ENCODE assay signal across 14 cellular contexts in genomic region chr7:70679666-70680065, GRCh38.
DNase-seq lines count a peak whose midpoint lies in the region; ATAC-seq and TF ChIP-seq lines count a peak whose summit lies in the region.
"Had no signal": no experiment of that assay in that cellular context is flagged by ENCODE, and none has a peak within 500 bp of the region (broad histone marks: within the 10 kb centered on the region; RNA-seq: fewer than 3 reads in every experiment).

No MANE protein-coding gene starts in this region.

- peaks cover 15% of the 10 kb centered on the region for H3K27me3 Mint-ChIP-seq in activated CD4-positive, alpha-beta T cell treated with anti-CD3 and anti-CD28 coated beads for 36 hours
- H3K27me3 Mint-ChIP-seq in activated CD4-positive, alpha-beta memory T cell treated with anti-CD3 and anti-CD28 coated beads, Interleukin-2, amount 10 ng/mL, durations not matched to agents 7 days and 5 days = no peaks in the 10 kb centered on the region

- H3K4me2 ChIP-seq in osteoblast (ENCODE audit: insufficient read depth, low read length) = peak overlapping the region; percentile 60

- no peaks in the 10 kb centered on the region for H4K20me1 ChIP-seq in osteoblast (ENCODE audit: insufficient read depth, low read length)

- DNase-seq in activated CD4-positive, alpha-beta T cell treated with anti-CD3 and anti-CD28 coated beads for 36 hours = peak; percentile 59
- no peak for DNase-seq in activated CD4-positive, alpha-beta T cell treated with anti-CD3 and anti-CD28 coated beads for 4 hours
- no peak for DNase-seq in activated CD4-positive, alpha-beta memory T cell treated with anti-CD3 and anti-CD28 coated beads, Interleukin-2, amount 10 ng/mL, durations not matched to agents 7 days and 5 days
- DNase-seq in osteoblast (ENCODE audit: insufficient read length, low spot score, missing footprints) (peak; percentile 80), DMS 273 (lab: John Stamatoyannopoulos, UW; ENCODE audit: unreplicated experiment) (no peak), middle frontal gyrus (ENCODE audit: extremely low spot score, low spot score) (no peak), GM19240 (ENCODE audit: insufficient read length, low spot score) (no peak)
- DNase-seq: GOT3, mesendoderm, NCI-H2171, occipital lobe had no signal

- H3K4me3 ChIP-seq in osteoblast (ENCODE audit: insufficient read depth, low read length) = peak overlapping the region; percentile 23
- H3K4me3 ChIP-seq: thoracic aorta had no signal

- peaks cover 40% of the 10 kb centered on the region for H3K4me1 Mint-ChIP-seq in activated CD4-positive, alpha-beta T cell treated with anti-CD3 and anti-CD28 coated beads for 36 hours
- peaks cover 42% of the 10 kb centered on the region for H3K4me1 Mint-ChIP-seq in activated CD4-positive, alpha-beta memory T cell treated with anti-CD3 and anti-CD28 coated beads, Interleukin-2, amount 10 ng/mL, durations not matched to agents 7 days and 5 days

- H3K9me3 Mint-ChIP-seq in activated CD4-positive, alpha-beta T cell treated with anti-CD3 and anti-CD28 coated beads for 36 hours (ENCODE audit: low read depth) = no peaks in the 10 kb centered on the region
- H3K9me3 Mint-ChIP-seq in activated CD4-positive, alpha-beta memory T cell treated with anti-CD3 and anti-CD28 coated beads, Interleukin-2, amount 10 ng/mL, durations not matched to agents 7 days and 5 days = peaks cover 3% of the 10 kb centered on the region

- peak; percentile 84 for ATAC-seq in activated CD4-positive, alpha-beta T cell treated with anti-CD3 and anti-CD28 coated beads for 36 hours
- peak; percentile 57 for ATAC-seq in GM21515 (IDR thresholded peaks at IDR 0.05; ENCODE audit: unreplicated experiment)

- H2AFZ ChIP-seq in osteoblast (ENCODE audit: low read length) = peak overlapping the region; percentile 46

- H3K36me3 Mint-ChIP-seq in activated CD4-positive, alpha-beta T cell treated with anti-CD3 and anti-CD28 coated beads for 36 hours (ENCODE audit: low read depth) = no peaks in the 10 kb centered on the region
- H3K36me3 Mint-ChIP-seq in activated CD4-positive, alpha-beta memory T cell treated with anti-CD3 and anti-CD28 coated beads, Interleukin-2, amount 10 ng/mL, durations not matched to agents 7 days and 5 days (ENCODE audit: low read depth) = no peaks in the 10 kb centered on the region

- TF ChIP-seq CTCF in osteoblast (IDR thresholded peaks at IDR 0.05; ENCODE audit: extremely low read depth, low read depth, low read length) = no peak

- CTCF ChIA-PET in activated CD4-positive, alpha-beta T cell treated with anti-CD3 and anti-CD28 coated beads for 36 hours (lab: Charles Lee) = no interaction called here
- CTCF ChIA-PET in activated CD4-positive, alpha-beta memory T cell treated with anti-CD3 and anti-CD28 coated beads, Interleukin-2, amount 10 ng/mL, durations not matched to agents 7 days and 5 days (lab: Charles Lee) = interaction anchor here (0.9 kb wide), 1 partner anchor 95 kb away, joined by 3 read pairs; no protein-coding TSS in a partner anchor

- H3K27ac ChIP-seq in osteoblast (ENCODE audit: low read depth, low read length) = no peak overlapping the region
- H3K27ac ChIP-seq: 22Rv1, thoracic aorta had no signal

- H3K27ac Mint-ChIP-seq in activated CD4-positive, alpha-beta T cell treated with anti-CD3 and anti-CD28 coated beads for 36 hours = no peak overlapping the region
- peak overlapping the region; percentile 61 for H3K27ac Mint-ChIP-seq in activated CD4-positive, alpha-beta memory T cell treated with anti-CD3 and anti-CD28 coated beads, Interleukin-2, amount 10 ng/mL, durations not matched to agents 7 days and 5 days

- no peaks in the 10 kb centered on the region for H3K79me2 ChIP-seq in osteoblast (ENCODE audit: insufficient read depth, low read length)

- no peaks in the 10 kb centered on the region for H3K36me3 ChIP-seq in osteoblast (ENCODE audit: insufficient read depth, low read length)
- H3K36me3 ChIP-seq: thoracic aorta had no signal

- no peak overlapping the region for H3K4me3 Mint-ChIP-seq in activated CD4-positive, alpha-beta T cell treated with anti-CD3 and anti-CD28 coated beads for 36 hours
- peak overlapping the region; percentile 12 for H3K4me3 Mint-ChIP-seq in activated CD4-positive, alpha-beta memory T cell treated with anti-CD3 and anti-CD28 coated beads, Interleukin-2, amount 10 ng/mL, durations not matched to agents 7 days and 5 days

- H3K4me1 ChIP-seq in osteoblast (ENCODE audit: insufficient read depth, low read length) = peaks cover 18% of the 10 kb centered on the region

- POLR2A ChIA-PET in activated CD4-positive, alpha-beta T cell treated with anti-CD3 and anti-CD28 coated beads for 36 hours (lab: Charles Lee) = interaction anchor here (0.5 to 0.6 kb wide), 2 partner anchors 17 to 90 kb away, joined by 3 read pairs; no protein-coding TSS in a partner anchor
- POLR2A ChIA-PET in activated CD4-positive, alpha-beta memory T cell treated with anti-CD3 and anti-CD28 coated beads, Interleukin-2, amount 10 ng/mL, durations not matched to agents 7 days and 5 days (lab: Charles Lee) = interaction anchor here (1.0 to 5.3 kb wide), 2 partner anchors 14 to 32 kb away, joined by 7 to 19 read pairs; no protein-coding TSS in a partner anchor

- no peaks in the 10 kb centered on the region for H3K9me3 ChIP-seq in osteoblast (ENCODE audit: low read depth, low read length)
- H3K9me3 ChIP-seq: thoracic aorta had no signal

- H3K27me3 ChIP-seq in osteoblast (ENCODE audit: insufficient read depth, low read length) = no peaks in the 10 kb centered on the region

- intact Hi-C loops in activated CD4-positive, alpha-beta T cell treated with anti-CD3 and anti-CD28 coated beads for 36 hours (cut with DNase I, micrococcal nuclease) = loop anchor here (1.0 to 5.0 kb wide), 2 partner anchors 31 to 1082 kb away; partner anchors contain the start of gene AUTS2 (in 1 of the 2)

Comparison
In these comparisons a context has a peak if more than half of its experiments do, and no peak if none do; other contexts are left out.
1. DNase-seq: peak in activated CD4-positive, alpha-beta T cell treated with anti-CD3 and anti-CD28 coated beads for 36 hours (single experiment) and osteoblast (single experiment); none in activated CD4-positive, alpha-beta T cell treated with anti-CD3 and anti-CD28 coated beads for 4 hours (0 of 2), activated CD4-positive, alpha-beta memory T cell treated with anti-CD3 and anti-CD28 coated beads, Interleukin-2, amount 10 ng/mL, durations not matched to agents 7 days and 5 days (single experiment), DMS 273 (single experiment), middle frontal gyrus (single experiment) and GM19240 (single experiment).